ENCODE assay signal across 8 cellular contexts in the genomic region with DNA sequence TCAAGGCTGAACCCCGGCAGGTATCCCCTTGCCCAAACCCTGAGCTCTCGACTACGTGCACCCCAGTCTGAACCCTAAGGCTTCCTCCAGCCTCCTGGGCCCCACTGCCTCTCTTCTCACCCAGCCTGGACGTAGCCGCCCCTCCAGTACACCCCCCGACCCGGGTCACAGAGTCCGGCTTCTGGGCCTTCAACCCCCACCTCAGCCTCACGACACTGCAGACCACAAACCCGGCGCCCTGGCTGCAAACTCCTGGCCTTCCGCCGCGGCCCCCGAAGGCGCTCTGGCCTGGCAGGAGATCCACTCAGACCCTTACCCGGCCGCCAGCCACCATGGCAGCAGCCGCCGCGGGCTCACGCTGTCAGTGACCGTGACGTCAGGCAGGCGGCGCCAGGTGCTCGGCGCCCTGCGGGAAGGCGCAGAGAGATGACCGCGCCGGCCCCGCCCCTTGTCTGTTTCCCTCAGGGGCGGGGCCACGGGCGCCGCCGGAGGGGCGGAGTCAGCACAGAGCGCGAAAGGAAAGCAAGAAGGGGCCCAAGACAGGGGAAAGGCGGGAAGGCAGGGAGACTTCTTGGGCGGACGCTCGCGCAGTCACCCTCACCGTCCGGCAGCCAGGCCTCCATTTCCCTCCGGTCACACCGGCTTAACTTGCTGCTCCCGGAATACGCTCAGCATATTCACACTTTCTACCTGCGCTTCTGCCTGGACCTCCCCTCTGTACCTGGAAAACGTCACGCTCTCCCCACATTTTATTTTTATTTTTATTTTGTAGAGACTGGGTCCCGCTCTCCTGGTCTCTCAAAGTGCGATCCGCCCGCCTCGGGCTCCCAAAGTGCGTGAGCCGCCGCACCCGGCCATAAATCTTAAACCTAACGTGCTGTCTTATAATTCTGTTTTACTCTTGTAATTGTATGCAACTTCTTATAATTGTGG. TPM values are rescaled to one million over a fixed set of nuclear protein-coding genes. Genes with fewer than 3 reads are reported as not detected.
DNase-seq lines count a peak whose midpoint lies in the region; ATAC-seq, FAIRE-seq and TF ChIP-seq lines count a peak whose summit lies in the region.

A gene with protein sequence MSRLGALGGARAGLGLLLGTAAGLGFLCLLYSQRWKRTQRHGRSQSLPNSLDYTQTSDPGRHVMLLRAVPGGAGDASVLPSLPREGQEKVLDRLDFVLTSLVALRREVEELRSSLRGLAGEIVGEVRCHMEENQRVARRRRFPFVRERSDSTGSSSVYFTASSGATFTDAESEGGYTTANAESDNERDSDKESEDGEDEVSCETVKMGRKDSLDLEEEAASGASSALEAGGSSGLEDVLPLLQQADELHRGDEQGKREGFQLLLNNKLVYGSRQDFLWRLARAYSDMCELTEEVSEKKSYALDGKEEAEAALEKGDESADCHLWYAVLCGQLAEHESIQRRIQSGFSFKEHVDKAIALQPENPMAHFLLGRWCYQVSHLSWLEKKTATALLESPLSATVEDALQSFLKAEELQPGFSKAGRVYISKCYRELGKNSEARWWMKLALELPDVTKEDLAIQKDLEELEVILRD (minus strand): TSS at position 372 of the 933 bp plus-strand sequence. CDS start 471 bp downstream, outside the sequence.

- H3K27ac ChIP-seq in SU-DHL-6 (ENCODE audit: low read depth, low read length) (peak within 1 kb of the TSS; percentile 90), pancreas (peak within 1 kb of the TSS; percentile 62 to 83 (median 78)), thyroid gland (peak within 1 kb of the TSS; percentile 55 to 76 (median 74))

- H3K4me3 ChIP-seq in SU-DHL-6 (ENCODE audit: insufficient read depth, low read length, poor library complexity, severe bottlenecking): peak within 1 kb of the TSS; percentile 100
- H3K4me3 ChIP-seq in pancreas: peak within 1 kb of the TSS; percentile 69 to 92 (median 78)
- H3K4me3 ChIP-seq in thyroid gland (replicated peaks in 1 of 3): peak within 1 kb of the TSS; percentile 55 to 93 (median 83)

- H3F3A ChIP-seq in SU-DHL-6 (ENCODE audit: insufficient read depth): no peaks in the 10 kb centered on the region; the same call in none of the 2 replicates

- DNase-seq in GM10266 (ENCODE audit: extremely low spot score) (peak; percentile 94), NCI-H1105 treated with DMSO at 0.1 percent for 48 hours (lab: John Stamatoyannopoulos, UW) (peak; percentile 78), glutamatergic neuron (peak; percentile 94), pancreas (peak; percentile 88 to 98 (median 95)), thyroid gland (peak; percentile 93 to 95)
- DNase-seq in activated naive CD8-positive, alpha-beta T cell treated with anti-CD3 and anti-CD28 coated beads for 36 hours: peak; percentile 96

- H3K79me2 ChIP-seq in SU-DHL-6 (ENCODE audit: insufficient read depth, low read length): peaks cover 41% of the 10 kb centered on the region

- H3K27me3 ChIP-seq in SU-DHL-6 (ENCODE audit: low read length) (no peaks in the 10 kb centered on the region), pancreas (no peaks in the 10 kb centered on the region), thyroid gland (no peaks in the 10 kb centered on the region)

- FAIRE-seq in pancreas (lab: Jason Lieb, UNC): no peak

- 0 to 1% methylated on average over 63 to 66 of the region's 66 CpGs for WGBS in pancreas, 2 donors
- 2% methylated on average over 27 to 40 of the region's 66 CpGs for WGBS in thyroid gland, 2 donors

- peak in 1 of 2 donors; percentile 84 for TF ChIP-seq POLR2A in thyroid gland (IDR thresholded peaks at IDR 0.05)

- H3K27me3 Mint-ChIP-seq in activated naive CD8-positive, alpha-beta T cell treated with anti-CD3 and anti-CD28 coated beads for 36 hours: no peaks in the 10 kb centered on the region
- peaks cover 4% of the 10 kb centered on the region for H3K27me3 Mint-ChIP-seq in glutamatergic neuron (ENCODE audit: unreplicated experiment)

- H3K4me3 Mint-ChIP-seq in activated naive CD8-positive, alpha-beta T cell treated with anti-CD3 and anti-CD28 coated beads for 36 hours: peak within 1 kb of the TSS; percentile 91
- H3K4me3 Mint-ChIP-seq in glutamatergic neuron (ENCODE audit: unreplicated experiment): peak within 1 kb of the TSS; percentile 92

- no peaks in the 10 kb centered on the region for H4K20me1 ChIP-seq in SU-DHL-6 (ENCODE audit: low read depth, low read length)

- intact Hi-C loops in pancreas (cut with DNase I): no loop called here
- intact Hi-C loops in thyroid gland (cut with DNase I): no loop called here

- peaks cover 28% of the 10 kb centered on the region for H3K4me1 Mint-ChIP-seq in activated naive CD8-positive, alpha-beta T cell treated with anti-CD3 and anti-CD28 coated beads for 36 hours
- peaks cover 3% of the 10 kb centered on the region for H3K4me1 Mint-ChIP-seq in glutamatergic neuron (ENCODE audit: low read depth, unreplicated experiment)

- peak within 1 kb of the TSS; percentile 100 for H3K4me2 ChIP-seq in SU-DHL-6 (ENCODE audit: low read depth, low read length, poor library complexity, severe bottlenecking)

- H3K4me1 ChIP-seq in pancreas (peaks cover 0 to 6% (median 3%) of the 10 kb centered on the region in 3 donors), thyroid gland (peaks cover 6 to 7% of the 10 kb centered on the region in 2 donors)

- peak within 1 kb of the TSS; percentile 95 for H3K9ac ChIP-seq in SU-DHL-6 (ENCODE audit: low read length)

- H3K36me3 ChIP-seq in SU-DHL-6 (ENCODE audit: low read length): peaks cover 5% of the 10 kb centered on the region
- peaks cover 0 to 9% (median 5%) of the 10 kb centered on the region in 3 donors for H3K36me3 ChIP-seq in pancreas
- peaks cover 10 to 13% of the 10 kb centered on the region in 2 donors for H3K36me3 ChIP-seq in thyroid gland

- H2AFZ ChIP-seq in SU-DHL-6 (ENCODE audit: low read depth, low read length, severe bottlenecking): peak within 1 kb of the TSS; percentile 94

- no peaks in the 10 kb centered on the region for H3K9me2 ChIP-seq in SU-DHL-6 (replicated peaks; ENCODE audit: insufficient read depth, low read length)

- H3K9me3 ChIP-seq in SU-DHL-6 (ENCODE audit: insufficient read depth, low read length) (no peaks in the 10 kb centered on the region), pancreas (no peaks in the 10 kb centered on the region), thyroid gland (no peaks in the 10 kb centered on the region)

- TF ChIP-seq CTCF in GM10266 (IDR thresholded peaks at IDR 0.05; ENCODE audit: control insufficient read depth, insufficient read depth, low read depth, missing control alignments) (no peak), SU-DHL-6 (IDR thresholded peaks at IDR 0.05; ENCODE audit: insufficient read depth, low read length, poor library complexity, severe bottlenecking) (no peak), glutamatergic neuron (IDR thresholded peaks at IDR 0.05; ENCODE audit: partially characterized antibody, unreplicated experiment) (no peak), pancreas (IDR thresholded peaks at IDR 0.05) (no peak), thyroid gland (IDR thresholded peaks at IDR 0.05) (peak in 3 of 6 experiments; percentile 17 to 48 (median 18))

- peaks cover 16% of the 10 kb centered on the region for H3K36me3 Mint-ChIP-seq in activated naive CD8-positive, alpha-beta T cell treated with anti-CD3 and anti-CD28 coated beads for 36 hours
- no peaks in the 10 kb centered on the region for H3K36me3 Mint-ChIP-seq in glutamatergic neuron (ENCODE audit: unreplicated experiment)

- ATAC-seq in HG02623 (IDR thresholded peaks at IDR 0.05; ENCODE audit: unreplicated experiment): peak; percentile 75
- peak; percentile 99 to 100 (median 99) for ATAC-seq in pancreas

- H3K9me3 Mint-ChIP-seq in activated naive CD8-positive, alpha-beta T cell treated with anti-CD3 and anti-CD28 coated beads for 36 hours: no peaks in the 10 kb centered on the region
- peaks cover 5% of the 10 kb centered on the region for H3K9me3 Mint-ChIP-seq in glutamatergic neuron (ENCODE audit: unreplicated experiment)

- peak within 1 kb of the TSS; percentile 98 for H3K27ac Mint-ChIP-seq in activated naive CD8-positive, alpha-beta T cell treated with anti-CD3 and anti-CD28 coated beads for 36 hours
- peak within 1 kb of the TSS; percentile 64 for H3K27ac Mint-ChIP-seq in glutamatergic neuron (ENCODE audit: unreplicated experiment)

RNA-seq across cellular contexts. Expression of the gene that starts here (rescaled TPM):
- 10 to 100 TPM; 32.0 to 32.4 TPM for total RNA-seq in activated naive CD8-positive, alpha-beta T cell treated with anti-CD3 and anti-CD28 coated beads for 36 hours
- 37.1 TPM for total RNA-seq in glutamatergic neuron (ENCODE audit: unreplicated experiment)
- 10 to 100 TPM; 16.6 to 21.2 (median 17.2) TPM for total RNA-seq in pancreas
- polyA plus RNA-seq in pancreas: 10 to 100 TPM; 11.9 to 21.3 TPM
- 10 to 100 TPM; 29.2 to 39.8 (median 31.7) TPM for total RNA-seq in thyroid gland

Comparison
In these comparisons a context has a peak if more than half of its experiments do, and no peak if none do; other contexts are left out.
1. Peak in every context shown above with its lines: DNase-seq, ATAC-seq, H3K4me3 ChIP-seq and H3K27ac ChIP-seq.